In genomic region chr6:52759085-52759484, GRCh38 we compare ENCODE assay signal across 25 cellular contexts. TPM values are rescaled to one million over a fixed set of nuclear protein-coding genes. Genes with fewer than 3 reads are reported as not detected.
"Had no signal": no experiment of that assay in that cellular context is flagged by ENCODE, and none has a peak within 500 bp of the region (broad histone marks: within the 10 kb centered on the region; RNA-seq: fewer than 3 reads in every experiment).

No MANE protein-coding gene starts in this region.

- FAIRE-seq: keratinocyte, small intestine had no signal

- H3K27me3 ChIP-seq: upper lobe of left lung had no signal

- ATAC-seq: activated T-cell treated with anti-CD3 and anti-CD28 coated beads, Interleukin-2, amount 50 U/mL, for 4 hours; mucosa of descending colon; stimulated activated effector memory CD8-positive, alpha-beta T cell treated with anti-CD3 and anti-CD28 coated beads, Interleukin-12 subunit alpha, Interleukin-12 subunit beta, amount 100 ng/mL, for 72 hours had no signal

- H3K4me1 ChIP-seq: left ventricle myocardium inferior, prostate gland, upper lobe of left lung had no signal

- DNase-seq: activated CD4-positive, alpha-beta T cell treated with anti-CD3 and anti-CD28 coated beads, Interleukin-2, amount 50 U/mL, for 1 hour; activated CD4-positive, CD25-positive, alpha-beta regulatory T cell treated with anti-CD3 and anti-CD28 coated beads, Interleukin-2, amount 50 U/mL, for 72 hours; activated CD8-positive, alpha-beta memory T cell treated with anti-CD3 and anti-CD28 coated beads, Interleukin-2, amount 50 U/mL, for 4 hours; activated naive CD4-positive, alpha-beta T cell treated with anti-CD3 and anti-CD28 coated beads for 36 hours; activated T-cell treated with anti-CD3 and anti-CD28 coated beads, Interleukin-2, amount 50 U/mL, for 4 hours; foreskin melanocyte; glutamatergic neuron; hypothalamus; left ventricle myocardium inferior; mucosa of descending colon; naive B cell; right cardiac atrium; small intestine; stimulated activated CD4-positive, alpha-beta T cell treated with anti-CD3 and anti-CD28 coated beads, Interleukin-4, amount 100 ng/mL, for 24 hours; upper lobe of left lung had no signal

- H3K4me3 ChIP-seq: left ventricle myocardium inferior, mucosa of descending colon, prostate gland, thoracic aorta, upper lobe of left lung had no signal

- H3K9me3 ChIP-seq: left ventricle myocardium inferior, mucosa of descending colon, prostate gland, thoracic aorta, upper lobe of left lung had no signal

- H3K36me3 ChIP-seq: left ventricle myocardium inferior, prostate gland, thoracic aorta, upper lobe of left lung had no signal

- H3K27ac ChIP-seq: epithelial cell of prostate, left ventricle myocardium inferior, prostate gland, thoracic aorta, upper lobe of left lung had no signal

RNA-seq across cellular contexts. Expression of gene GSTA2, which starts 4.2 kb away (rescaled TPM):
- total RNA-seq: activated naive CD4-positive, alpha-beta T cell treated with anti-CD3 and anti-CD28 coated beads for 36 hours; activated T-cell treated with anti-CD3 and anti-CD28 coated beads, Interleukin-2, amount 50 U/mL, for 4 hours; cardiac septum; dermis microvascular lymphatic vessel endothelial cell; left ventricle myocardium inferior; neural crest cell; osteoblast; right cardiac atrium; T-helper 1 cell treated with Interleukin-12 subunit alpha and Interleukin-12 subunit beta and Interleukin-4 antibody, amounts not matched to agents 30 ng/mL and 1 ng/mL, for 36 hours; thoracic aorta had no signal
- polyA plus RNA-seq: keratinocyte, right cardiac atrium had no signal

RNA-seq across cellular contexts. Expression of gene GSTA1, which starts 44.5 kb away (rescaled TPM):
- total RNA-seq: activated naive CD4-positive, alpha-beta T cell treated with anti-CD3 and anti-CD28 coated beads for 36 hours; cardiac septum; dermis microvascular lymphatic vessel endothelial cell; left ventricle myocardium inferior; neural crest cell; osteoblast; right cardiac atrium; T-helper 1 cell treated with Interleukin-12 subunit alpha and Interleukin-12 subunit beta and Interleukin-4 antibody, amounts not matched to agents 30 ng/mL and 1 ng/mL, for 36 hours; thoracic aorta had no signal
- polyA plus RNA-seq: keratinocyte had no signal
